Comparison of ENCODE assay signal across 8 cellular contexts in genomic region chr6:135438907-135439535, GRCh38. TPM values are rescaled to one million over a fixed set of nuclear protein-coding genes. Genes with fewer than 3 reads are reported as not detected.
DNase-seq lines count a peak whose midpoint lies in the region; ATAC-seq and TF ChIP-seq lines count a peak whose summit lies in the region.

No MANE protein-coding gene starts in this region.

- TF ChIP-seq CTCF in RWPE1 (conservative IDR thresholded peaks at IDR 0.05; ENCODE audit: low read depth) (peak; percentile 49), fibroblast of pulmonary artery (IDR thresholded peaks at IDR 0.05; ENCODE audit: low read length, missing control alignments) (peak; percentile 62)

- no peak overlapping the region for H3K27ac Mint-ChIP-seq in activated T-cell treated with anti-CD3 and anti-CD28 coated beads, Interleukin-2, amount 50 U/mL, for 72 hours

- ATAC-seq in activated T-cell treated with anti-CD3 and anti-CD28 coated beads, Interleukin-2, amount 50 U/mL, for 72 hours (replicated peaks in 1 of 2) = peak; percentile 28 to 54
- ATAC-seq in HG03354 (IDR thresholded peaks at IDR 0.05; ENCODE audit: poor library complexity, severe bottlenecking, unreplicated experiment) = peak; percentile 47
- no peak for ATAC-seq in GM19035 (IDR thresholded peaks at IDR 0.05; ENCODE audit: unreplicated experiment)
- ATAC-seq in GM19467 (IDR thresholded peaks at IDR 0.05; ENCODE audit: unreplicated experiment) = no peak

- H3K4me3 ChIP-seq in fibroblast of pulmonary artery (replicated peaks; ENCODE audit: low read depth, low read length) = no peak overlapping the region

- CTCF ChIA-PET in RWPE1 (lab: Yijun Ruan, JAX) = interaction anchor here (0.7 to 0.8 kb wide), 2 partner anchors 202 to 364 kb away, joined by 3 read pairs; no protein-coding TSS in a partner anchor

- no peaks in the 10 kb centered on the region for H3K9me3 Mint-ChIP-seq in activated T-cell treated with anti-CD3 and anti-CD28 coated beads, Interleukin-2, amount 50 U/mL, for 72 hours

- H3K36me3 Mint-ChIP-seq in activated T-cell treated with anti-CD3 and anti-CD28 coated beads, Interleukin-2, amount 50 U/mL, for 72 hours (ENCODE audit: insufficient read depth in 2 of 2) = peaks cover 3 to 4% of the 10 kb centered on the region in 2 donors

- POLR2A ChIA-PET in RWPE1 (lab: Yijun Ruan, JAX; ENCODE audit: low non-redundant PET) = no interaction called here

- no peak for DNase-seq in activated T-cell treated with anti-CD3 and anti-CD28 coated beads, Interleukin-2, amount 50 U/mL, for 72 hours
- DNase-seq in activated T-cell treated with anti-CD3 and anti-CD28 coated beads, Interleukin-2, amount 50 U/mL, for 1 hour = no peak
- DNase-seq in RWPE1 (ENCODE audit: low spot score) (peak; percentile 14), fibroblast of pulmonary artery (ENCODE audit: low read depth) (peak; percentile 50), COR-L47 (lab: John Stamatoyannopoulos, UW) (no peak)

- H3K4me1 Mint-ChIP-seq in activated T-cell treated with anti-CD3 and anti-CD28 coated beads, Interleukin-2, amount 50 U/mL, for 72 hours (ENCODE audit: low read depth) = peaks cover 28% of the 10 kb centered on the region

- H3K27ac ChIP-seq in RWPE1 = no peak overlapping the region

- no peaks in the 10 kb centered on the region for H3K27me3 Mint-ChIP-seq in activated T-cell treated with anti-CD3 and anti-CD28 coated beads, Interleukin-2, amount 50 U/mL, for 72 hours (ENCODE audit: low read depth)

- peak overlapping the region in 1 of 2 donors; percentile 78 for H3K4me3 Mint-ChIP-seq in activated T-cell treated with anti-CD3 and anti-CD28 coated beads, Interleukin-2, amount 50 U/mL, for 72 hours

RNA-seq across cellular contexts. Expression of gene AHI1, which starts 58.5 kb away (rescaled TPM):
- total RNA-seq in activated T-cell treated with anti-CD3 and anti-CD28 coated beads, Interleukin-2, amount 50 U/mL, for 72 hours = 10 to 100 TPM; 48.7 to 62.8 TPM

Comparison
In these comparisons a context has a peak if more than half of its experiments do, and no peak if none do; other contexts are left out.
1. ATAC-seq: peak in activated T-cell treated with anti-CD3 and anti-CD28 coated beads, Interleukin-2, amount 50 U/mL, for 72 hours (2 of 2) and HG03354 (single experiment); none in GM19035 (single experiment) and GM19467 (single experiment).
2. DNase-seq: peak in RWPE1 (single experiment) and fibroblast of pulmonary artery (single experiment); none in activated T-cell treated with anti-CD3 and anti-CD28 coated beads, Interleukin-2, amount 50 U/mL, for 72 hours (0 of 2), activated T-cell treated with anti-CD3 and anti-CD28 coated beads, Interleukin-2, amount 50 U/mL, for 1 hour (single experiment) and COR-L47 (single experiment).